10 cellular contexts compared by ENCODE assay signal in genomic region chr13:99380921-99381645, GRCh38.
A peak's percentile ranks its signal among the peaks of the same experiment; 100 is the strongest.
DNase-seq lines count a peak whose midpoint lies in the region; ATAC-seq lines count a peak whose summit lies in the region.
"Had no signal": no experiment of that assay in that cellular context is flagged by ENCODE, and none has a peak within 500 bp of the region (broad histone marks: within the 10 kb centered on the region; RNA-seq: fewer than 3 reads in every experiment).

No MANE protein-coding gene starts in this region.

- H3K4me3 ChIP-seq in CD8-positive, alpha-beta memory T cell (ENCODE audit: low read length) = peak overlapping the region; percentile 14
- H3K4me3 ChIP-seq: cardiac muscle cell had no signal

- ATAC-seq in GM21825 (IDR thresholded peaks at IDR 0.05; ENCODE audit: unreplicated experiment) (peak; percentile 49), left ventricle myocardium superior (peak; percentile 94), HG03196 (IDR thresholded peaks at IDR 0.05; ENCODE audit: unreplicated experiment) (no peak)

- peaks cover 6 to 43% (median 19%) of the 10 kb centered on the region in 3 donors for H3K36me3 Mint-ChIP-seq in CD8-positive, alpha-beta memory T cell

- peak; percentile 27 to 82 (median 62) for DNase-seq in CD8-positive, alpha-beta memory T cell
- DNase-seq in activated CD4-positive, alpha-beta T cell treated with anti-CD3 and anti-CD28 coated beads for 48 hours = peak; percentile 81
- no peak for DNase-seq in left ventricle myocardium superior
- DNase-seq in GM19240 (ENCODE audit: insufficient read length, low spot score) = no peak
- no peak for DNase-seq in NCI-H2196 (lab: John Stamatoyannopoulos, UW; ENCODE audit: unreplicated experiment)
- no peak for DNase-seq in Kasumi-1 (lab: John Stamatoyannopoulos, UW)

- no peaks in the 10 kb centered on the region for H3K27me3 ChIP-seq in CD8-positive, alpha-beta memory T cell (ENCODE audit: insufficient read depth, low read length, poor library complexity, severe bottlenecking)
- H3K27me3 ChIP-seq: cardiac muscle cell had no signal

- peak overlapping the region; percentile 30 for H3K27ac ChIP-seq in CD8-positive, alpha-beta memory T cell (ENCODE audit: low read depth, low read length)
- H3K27ac ChIP-seq: cardiac muscle cell had no signal

- peaks cover 93% of the 10 kb centered on the region for H3K4me1 ChIP-seq in CD8-positive, alpha-beta memory T cell (ENCODE audit: insufficient read depth, low read length)

- H3K4me1 Mint-ChIP-seq in CD8-positive, alpha-beta memory T cell = peaks cover 84 to 98% (median 98%) of the 10 kb centered on the region in 3 donors
- H3K4me1 Mint-ChIP-seq: nephron had no signal

- intact Hi-C loops in left ventricle myocardium superior (cut with micrococcal nuclease) = no loop called here

- CTCF ChIA-PET in CD8-positive, alpha-beta memory T cell (lab: Charles Lee) = interaction anchor here (0.8 to 5.5 kb wide), 18 partner anchors 10 to 205 kb away, joined by 3 to 60 read pairs (median 8); partner anchors contain the start of gene GPR183

- H3K27ac Mint-ChIP-seq in CD8-positive, alpha-beta memory T cell = peak overlapping the region; percentile 95 to 99 (median 98)
- H3K27ac Mint-ChIP-seq: nephron had no signal

- H3K9me3 Mint-ChIP-seq in CD8-positive, alpha-beta memory T cell = no peaks in the 10 kb centered on the region
- H3K9me3 Mint-ChIP-seq: nephron had no signal

- no peaks in the 10 kb centered on the region for H3K36me3 ChIP-seq in CD8-positive, alpha-beta memory T cell (ENCODE audit: insufficient read depth, low read length)
- H3K36me3 ChIP-seq: cardiac muscle cell had no signal

- H3K9me3 ChIP-seq in CD8-positive, alpha-beta memory T cell (ENCODE audit: low read length) = no peaks in the 10 kb centered on the region

- peak overlapping the region; percentile 25 to 89 (median 73) for H3K4me3 Mint-ChIP-seq in CD8-positive, alpha-beta memory T cell
- H3K4me3 Mint-ChIP-seq: nephron had no signal

- POLR2A ChIA-PET in CD8-positive, alpha-beta memory T cell (lab: Charles Lee) = interaction anchor here (0.7 to 2.6 kb wide), 12 partner anchors 9 to 120 kb away, joined by 3 to 11 read pairs (median 4); partner anchors contain the start of genes GPR183 and TM9SF2

- no peaks in the 10 kb centered on the region for H3K27me3 Mint-ChIP-seq in CD8-positive, alpha-beta memory T cell

Comparison
In these comparisons a context has a peak if more than half of its experiments do, and no peak if none do; other contexts are left out.
1. DNase-seq: peak in CD8-positive, alpha-beta memory T cell (5 of 5) and activated CD4-positive, alpha-beta T cell treated with anti-CD3 and anti-CD28 coated beads for 48 hours (single experiment); none in left ventricle myocardium superior (single experiment), GM19240 (single experiment), NCI-H2196 (single experiment) and Kasumi-1 (0 of 2).